ENCODE assay signal across 8 cellular contexts in genomic region chr6:3797231-3798200, GRCh38. TPM values are rescaled to one million over a fixed set of nuclear protein-coding genes. Genes with fewer than 3 reads are reported as not detected.
A peak's percentile ranks its signal among the peaks of the same experiment; 100 is the strongest.
DNase-seq lines count a peak whose midpoint lies in the region; ATAC-seq and TF ChIP-seq lines count a peak whose summit lies in the region.

No MANE protein-coding gene starts in this region.

- H3K9ac ChIP-seq in skeletal muscle satellite cell (ENCODE audit: low read depth, low read length) = peak overlapping the region; percentile 75

- ATAC-seq in GM19455 (IDR thresholded peaks at IDR 0.05; ENCODE audit: unreplicated experiment) = no peak
- no peak for ATAC-seq in HG03378 (IDR thresholded peaks at IDR 0.05; ENCODE audit: unreplicated experiment)
- no peak for ATAC-seq in GM18909 (IDR thresholded peaks at IDR 0.05; ENCODE audit: poor library complexity, unreplicated experiment)

- CTCF ChIA-PET in GM10248 (lab: Yijun Ruan, JAX) = interaction anchor here (1.0 to 2.9 kb wide), 5 partner anchors 9 to 52 kb away, joined by 3 to 13 read pairs (median 4); partner anchors contain the start of gene FAM50B

- H3K4me3 ChIP-seq in skeletal muscle satellite cell (ENCODE audit: low read length) = peak overlapping the region; percentile 29

- H3K4me1 ChIP-seq in skeletal muscle satellite cell (ENCODE audit: control insufficient read depth, insufficient read depth, low read length) = peaks cover 38% of the 10 kb centered on the region

- H3K36me3 ChIP-seq in skeletal muscle satellite cell (ENCODE audit: insufficient read depth, low read length) = no peaks in the 10 kb centered on the region

- POLR2A ChIA-PET in GM10248 (lab: Yijun Ruan, JAX) = no interaction called here

- no peaks in the 10 kb centered on the region for H3K9me3 ChIP-seq in skeletal muscle satellite cell (replicated peaks; ENCODE audit: low read length)

- no peak for TF ChIP-seq CTCF in GM10248 (IDR thresholded peaks at IDR 0.05; ENCODE audit: control extremely low read depth, extremely low read depth, low read depth, missing control alignments)

- H3K27me3 ChIP-seq in skeletal muscle satellite cell (ENCODE audit: control insufficient read depth, insufficient read depth, low read length) = no peaks in the 10 kb centered on the region

- peak; percentile 61 for DNase-seq in GM04503 (ENCODE audit: low read depth)
- peak; percentile 75 for DNase-seq in SW480 (ENCODE audit: low spot score)
- DNase-seq in glomerular visceral epithelial cell (ENCODE audit: extremely low spot score) = peak; percentile 83
- DNase-seq in GM10248 (ENCODE audit: extremely low spot score) = no peak

- H3K4me2 ChIP-seq in skeletal muscle satellite cell (ENCODE audit: low read length) = peak overlapping the region; percentile 76

RNA-seq across cellular contexts. Expression of gene PXDC1, which starts 46.0 kb away (rescaled TPM):
- 31.2 and 33.6 TPM in 2 replicates for total RNA-seq in skeletal muscle satellite cell (2012; rRNA removed)

RNA-seq across cellular contexts. Expression of gene FAM50B, which starts 51.7 kb away (rescaled TPM):
- 4.1 and 7.0 TPM in 2 replicates for total RNA-seq in skeletal muscle satellite cell (2012; rRNA removed)
